24 cellular contexts compared by ENCODE assay signal in genomic region chr5:81121273-81121672, GRCh38.
"Had no signal": no experiment of that assay in that cellular context is flagged by ENCODE, and none has a peak within 500 bp of the region (broad histone marks: within the 10 kb centered on the region; RNA-seq: fewer than 3 reads in every experiment).

No MANE protein-coding gene starts in this region.

- DNase-seq: activated CD4-positive, alpha-beta T cell treated with anti-CD3 and anti-CD28 coated beads for 48 hours; activated CD4-positive, alpha-beta T cell treated with anti-CD3 and anti-CD28 coated beads, Interleukin-2, amount 50 U/mL, for 4 hours; activated CD4-positive, CD25-positive, alpha-beta regulatory T cell treated with anti-CD3 and anti-CD28 coated beads, Interleukin-2, amount 50 U/mL, for 72 hours; activated CD8-positive, alpha-beta memory T cell treated with anti-CD3 and anti-CD28 coated beads, Interleukin-2, amount 50 U/mL, for 48 hours; activated CD8-positive, alpha-beta T cell treated with anti-CD3 and anti-CD28 coated beads, Interleukin-2, amount 10 ng/mL, durations not matched to agents 7 days and 5 days; activated effector memory CD4-positive, alpha-beta T cell treated with Interleukin-2 at 50 U/mL for 16 hours; activated naive CD4-positive, alpha-beta T cell; activated T-cell treated with anti-CD3 and anti-CD28 coated beads, Interleukin-2, amount 50 U/mL, for 1 hour; cerebellar nuclear complex; NCI-H1092; NCI-H1417 treated with DMSO at 0.1 percent for 48 hours; NCI-H1694; NCI-H2029; NCI-H345; NCI-H510A; NCI-H69; NK-92 treated with Interleukin-12 subunit alpha and Interleukin-12 subunit beta, amount 100 ng/mL, for 24 hours; Peyer's patch; SHP77 treated with DMSO at 0.1 percent for 48 hours; T-helper 9 cell had no signal

- H3K4me3 Mint-ChIP-seq: activated CD8-positive, alpha-beta T cell treated with anti-CD3 and anti-CD28 coated beads, Interleukin-2, amount 10 ng/mL, durations not matched to agents 7 days and 5 days; T-helper 1 cell treated with Interleukin-12 subunit alpha and Interleukin-12 subunit beta and Interleukin-4 antibody, amounts not matched to agents 30 μg/mL and 1 μg/mL, for 36 hours; WTC11 had no signal

- H3K4me1 Mint-ChIP-seq: WTC11 had no signal

- H3K9me3 Mint-ChIP-seq: activated naive CD4-positive, alpha-beta T cell treated with anti-CD3 and anti-CD28 coated beads, Interleukin-2, amount 50 U/mL, for 72 hours; T-helper 1 cell treated with Interleukin-12 subunit alpha and Interleukin-12 subunit beta and Interleukin-4 antibody, amounts not matched to agents 30 μg/mL and 1 μg/mL, for 36 hours; WTC11 had no signal

- H3K4me1 ChIP-seq: Peyer's patch had no signal

- ATAC-seq: activated CD8-positive, alpha-beta T cell treated with anti-CD3 and anti-CD28 coated beads, Interleukin-2, amount 10 ng/mL, durations not matched to agents 7 days and 5 days; activated naive CD4-positive, alpha-beta T cell treated with anti-CD3 and anti-CD28 coated beads, Interleukin-2, amount 50 U/mL, for 72 hours; WTC11 had no signal

- H3K36me3 ChIP-seq: Peyer's patch had no signal

- H3K4me3 ChIP-seq: Peyer's patch had no signal

- H3K27me3 ChIP-seq: Peyer's patch had no signal

- H3K27ac ChIP-seq: KMS-11, Peyer's patch had no signal

- H3K9me3 ChIP-seq: Peyer's patch had no signal

- H3K27ac Mint-ChIP-seq: activated CD8-positive, alpha-beta T cell treated with anti-CD3 and anti-CD28 coated beads, Interleukin-2, amount 10 ng/mL, durations not matched to agents 7 days and 5 days; activated naive CD4-positive, alpha-beta T cell treated with anti-CD3 and anti-CD28 coated beads, Interleukin-2, amount 50 U/mL, for 72 hours; T-helper 1 cell treated with Interleukin-12 subunit alpha and Interleukin-12 subunit beta and Interleukin-4 antibody, amounts not matched to agents 30 μg/mL and 1 μg/mL, for 36 hours; WTC11 had no signal

- H3K36me3 Mint-ChIP-seq: WTC11 had no signal
